In genomic region chr10:100713049-100713858, GRCh38 we compare ENCODE assay signal across 16 cellular contexts. TPM values are rescaled to one million over a fixed set of nuclear protein-coding genes. Genes with fewer than 3 reads are reported as not detected.
A peak's percentile ranks its signal among the peaks of the same experiment; 100 is the strongest.
DNase-seq lines count a peak whose midpoint lies in the region; ATAC-seq and TF ChIP-seq lines count a peak whose summit lies in the region.
"Had no signal": no experiment of that assay in that cellular context is flagged by ENCODE, and none has a peak within 500 bp of the region (broad histone marks: within the 10 kb centered on the region; RNA-seq: fewer than 3 reads in every experiment).

No MANE protein-coding gene starts in this region.

- H3K4me1 ChIP-seq in SK-N-SH (ENCODE audit: control insufficient read depth in 1 of 2, insufficient read depth in 2 of 2, low read depth in 1 of 2, low read length in 1 of 2) (peaks cover 0 to 33% of the 10 kb centered on the region in 2 experiments; a peak in 2 of 4 replicates), NT2/D1 (ENCODE audit: insufficient read depth, insufficient read length) (peaks cover 5% of the 10 kb centered on the region), psoas muscle (no peaks in the 10 kb centered on the region)
- H3K4me1 ChIP-seq: HAP-1 had no signal

- no peak overlapping the region for H3K9ac ChIP-seq in SK-N-SH
- peak overlapping the region; percentile 33 for H3K9ac ChIP-seq in NT2/D1 (ENCODE audit: insufficient read length, low read depth)

- TF ChIP-seq RAD21 in SK-N-SH (IDR thresholded peaks at IDR 0.05; ENCODE audit: low read length) = no peak

- H3K4me3 ChIP-seq in SK-N-SH (ENCODE audit: low read depth in 2 of 2, low read length in 1 of 2) = peak overlapping the region in 1 of 2 experiments; percentile 33; a peak in 1 of 4 replicates
- H3K4me3 ChIP-seq in NT2/D1 (ENCODE audit: insufficient read length, low read depth) = peak overlapping the region; percentile 34
- H3K4me3 ChIP-seq in iPS-18c (ENCODE audit: insufficient read depth, low read depth, low read length) = peak overlapping the region; percentile 31
- H3K4me3 ChIP-seq in psoas muscle = peak overlapping the region; percentile 45
- H3K4me3 ChIP-seq: HAP-1, skin epidermis had no signal

- H3K9me3 ChIP-seq in SK-N-SH (no peaks in the 10 kb centered on the region), NT2/D1 (ENCODE audit: insufficient read depth, low read length) (no peaks in the 10 kb centered on the region), iPS-18c (ENCODE audit: control insufficient read depth, insufficient read depth, low read length) (no peaks in the 10 kb centered on the region), psoas muscle (no peaks in the 10 kb centered on the region)
- H3K9me3 ChIP-seq: HAP-1 had no signal

- no peak for TF ChIP-seq CTCF in SK-N-SH (IDR thresholded peaks at IDR 0.05)
- no peak for TF ChIP-seq CTCF in psoas muscle (IDR thresholded peaks at IDR 0.05)

- intact Hi-C loops in psoas muscle (cut with DNase I) = no loop called here

- H3K27me3 ChIP-seq in SK-N-SH (ENCODE audit: insufficient read depth) (peaks cover 47% of the 10 kb centered on the region), NT2/D1 (ENCODE audit: insufficient read depth, insufficient read length) (peaks cover 98% of the 10 kb centered on the region), psoas muscle (ENCODE audit: insufficient read depth in 3 of 3, low read length in 2 of 3) (peaks cover 4 to 95% (median 50%) of the 10 kb centered on the region in 3 donors)

- H4K20me1 ChIP-seq in SK-N-SH (ENCODE audit: insufficient read depth) = no peaks in the 10 kb centered on the region

- no peaks in the 10 kb centered on the region for H3K79me2 ChIP-seq in SK-N-SH (ENCODE audit: insufficient read depth)

- POLR2A ChIA-PET in SK-N-SH (lab: Yijun Ruan, JAX) = interaction anchor here (0.5 to 1.1 kb wide), 4 partner anchors 30 to 260 kb away, joined by 3 to 8 read pairs (median 3); no protein-coding TSS in a partner anchor

- H3K36me3 ChIP-seq in SK-N-SH (replicated peaks in 1 of 2; ENCODE audit: control insufficient read depth in 1 of 2, insufficient read depth in 2 of 2, low read length in 1 of 2) = no peaks in the 10 kb centered on the region
- H3K36me3 ChIP-seq in NT2/D1 (ENCODE audit: insufficient read depth, insufficient read length, low read length) = no peaks in the 10 kb centered on the region
- no peaks in the 10 kb centered on the region for H3K36me3 ChIP-seq in psoas muscle (ENCODE audit: insufficient read depth in 1 of 2, low read depth in 1 of 2)
- H3K36me3 ChIP-seq: HAP-1 had no signal

- DNase-seq in SK-N-SH (peak; percentile 94), NT2/D1 (ENCODE audit: low read depth, low spot score) (no peak), psoas muscle (no peak), T-helper 9 cell (no peak), AG08395 (ENCODE audit: low spot score) (no peak)
- no peak for DNase-seq in stimulated activated CD8-positive, alpha-beta memory T cell treated with anti-CD3 and anti-CD28 coated beads, Interleukin-4, amount 100 ng/mL, for 48 hours
- DNase-seq: anterior cingulate cortex; DMS79 treated with DMSO at 0.1 percent for 48 hours; effector memory CD4-positive, alpha-beta T cell; NCI-H1092 treated with DMSO at 0.1 percent for 48 hours; SHP77 had no signal

- H3K27ac ChIP-seq in SK-N-SH (ENCODE audit: low read depth in 2 of 2, low read length in 1 of 2) (peak overlapping the region in 1 of 2 experiments; percentile 86; a peak in 2 of 4 replicates), psoas muscle (no peak overlapping the region)
- H3K27ac ChIP-seq: skin epidermis had no signal

- H2AFZ ChIP-seq in SK-N-SH (ENCODE audit: low read depth) = no peak overlapping the region

- no peak; the same call in 2 of the 3 replicates for ATAC-seq in SK-N-SH treated with all-trans-retinoic acid at 6 μM for 48 hours
- ATAC-seq in psoas muscle = no peak

- no peak overlapping the region for H3K4me2 ChIP-seq in SK-N-SH

- no peaks in the 10 kb centered on the region for H3F3A ChIP-seq in SK-N-SH (replicated peaks; ENCODE audit: insufficient read depth)

- 56% methylated on average over 27 of the region's 37 CpGs for WGBS in SK-N-SH (ENCODE audit: low lambda C conversion rate)
- WGBS in psoas muscle, 3 donors = 6 to 8% (median 6%) methylated on average over 31 to 37 of the region's 37 CpGs

- H3K9me2 ChIP-seq in SK-N-SH = no peaks in the 10 kb centered on the region

- CTCF ChIA-PET in SK-N-SH (lab: Yijun Ruan, JAX) = interaction anchor here (0.7 to 4.4 kb wide), 7 partner anchors 9 to 151 kb away, joined by 3 to 21 read pairs (median 9); no protein-coding TSS in a partner anchor

- TF ChIP-seq EP300 in SK-N-SH (IDR thresholded peaks at IDR 0.05; ENCODE audit: borderline replicate concordance in 1 of 2, low read depth in 1 of 2, low read length in 1 of 2) = peak in 1 of 2 experiments; percentile 27; a peak in 1 of 4 replicates

TF ChIP-seq in SK-N-SH, 30 proteins besides CTCF, POLR2A, EP300 and RAD21 (continues in another document):
- no peak for TF ChIP-seq TCF12 (IDR thresholded peaks at IDR 0.05)
- TF ChIP-seq RFX5 (IDR thresholded peaks at IDR 0.05; ENCODE audit: low read length) = no peak
- TF ChIP-seq, protein P1, sequence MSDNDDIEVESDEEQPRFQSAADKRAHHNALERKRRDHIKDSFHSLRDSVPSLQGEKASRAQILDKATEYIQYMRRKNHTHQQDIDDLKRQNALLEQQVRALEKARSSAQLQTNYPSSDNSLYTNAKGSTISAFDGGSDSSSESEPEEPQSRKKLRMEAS (IDR thresholded peaks at IDR 0.05; ENCODE audit: low read depth) = no peak
- peak; percentile 55 for TF ChIP-seq CHD2 (IDR thresholded peaks at IDR 0.05; ENCODE audit: low read length, partially characterized antibody)
- no peak for TF ChIP-seq EZH2phosphoT487 (IDR thresholded peaks at IDR 0.05; ENCODE audit: borderline replicate concordance, low read depth)
- TF ChIP-seq, protein P2, sequence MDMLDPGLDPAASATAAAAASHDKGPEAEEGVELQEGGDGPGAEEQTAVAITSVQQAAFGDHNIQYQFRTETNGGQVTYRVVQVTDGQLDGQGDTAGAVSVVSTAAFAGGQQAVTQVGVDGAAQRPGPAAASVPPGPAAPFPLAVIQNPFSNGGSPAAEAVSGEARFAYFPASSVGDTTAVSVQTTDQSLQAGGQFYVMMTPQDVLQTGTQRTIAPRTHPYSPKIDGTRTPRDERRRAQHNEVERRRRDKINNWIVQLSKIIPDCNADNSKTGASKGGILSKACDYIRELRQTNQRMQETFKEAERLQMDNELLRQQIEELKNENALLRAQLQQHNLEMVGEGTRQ (IDR thresholded peaks at IDR 0.05; ENCODE audit: borderline replicate concordance, low read depth, low read length) = no peak
- TF ChIP-seq POLR2AphosphoS5 (IDR thresholded peaks at IDR 0.05; ENCODE audit: low read depth, low read length) = no peak
- TF ChIP-seq GATA2 (CRISPR knock-in tag; IDR thresholded peaks at IDR 0.05) = peak; percentile 73; the same call in 1 of the 2 replicates
- no peak for TF ChIP-seq FOSL2 (IDR thresholded peaks at IDR 0.05; ENCODE audit: borderline replicate concordance, low read depth)
- TF ChIP-seq RCOR1 (IDR thresholded peaks at IDR 0.05; ENCODE audit: low read length) = peak; percentile 51; the same call in 1 of the 2 replicates
- TF ChIP-seq USF1 (IDR thresholded peaks at IDR 0.05; ENCODE audit: borderline replicate concordance, low read depth) = no peak

TF ChIP-seq in SK-N-SH treated with all-trans-retinoic acid at 6 μM for 48 hours, 23 proteins besides CTCF, POLR2A, EP300 and RAD21:
- no peak for TF ChIP-seq RARB (CRISPR knock-in tag; IDR thresholded peaks at IDR 0.05)

RNA-seq across cellular contexts. Expression of gene PAX2, which starts 32.1 kb away (rescaled TPM):
- polyA plus RNA-seq in SK-N-SH (2012; rRNA removed) (not detected in 2 replicates), psoas muscle (not detected)
- polyA plus RNA-seq in SK-N-SH (2012; cell fraction: cytosol; rRNA removed) = not detected in 2 replicates
- polyA plus RNA-seq in SK-N-SH (2012; cell fraction: nucleus; rRNA removed) = 0.08 TPM in 1 of 2 replicates, not detected in the other
- not detected for total RNA-seq in psoas muscle
- total RNA-seq: mucosa of gallbladder had no signal
